In the genomic region with DNA sequence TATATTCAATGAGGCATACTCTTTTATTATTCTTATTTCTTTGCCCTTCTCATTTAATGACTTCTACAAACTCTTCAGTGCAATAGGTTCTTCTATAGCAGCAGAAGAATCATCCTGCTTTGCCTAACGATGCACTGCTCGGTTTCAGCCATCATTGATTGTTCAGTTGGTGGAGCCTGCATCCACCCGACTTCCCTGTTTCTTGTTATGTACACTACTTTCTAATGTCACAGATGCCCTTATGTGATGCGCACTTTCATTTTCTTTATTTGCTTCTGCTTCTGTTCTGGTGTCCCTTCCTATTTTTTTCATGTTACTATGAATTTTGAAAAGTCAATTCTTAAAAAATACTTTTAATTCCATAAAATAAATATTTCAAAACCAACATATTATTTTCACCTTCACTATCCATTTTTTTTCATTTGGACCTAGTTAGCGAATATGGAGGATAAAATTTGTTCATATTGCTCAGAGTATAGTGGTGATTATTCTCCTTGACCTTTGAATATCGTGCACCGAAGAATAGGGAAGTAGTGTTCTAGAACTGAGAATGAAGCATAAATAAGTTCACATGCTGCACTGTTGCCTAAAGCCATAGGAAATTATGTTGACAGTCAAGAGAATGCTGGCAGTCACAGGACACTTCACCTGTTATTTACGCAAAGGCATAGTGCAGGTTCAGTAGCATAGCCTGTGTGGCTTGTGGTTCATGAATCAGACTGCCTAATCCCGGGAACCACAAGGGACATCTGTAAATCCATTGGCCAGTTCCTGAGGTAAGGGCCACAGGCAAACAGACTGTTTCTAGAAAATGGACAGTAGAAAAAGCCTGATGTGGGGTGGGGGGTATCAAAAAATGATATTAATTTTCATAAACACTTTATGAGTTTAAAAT, we compare ENCODE assay signal across 22 cellular contexts. TPM values are rescaled to one million over a fixed set of nuclear protein-coding genes. Genes with fewer than 3 reads are reported as not detected.
DNase-seq lines count a peak whose midpoint lies in the region; ATAC-seq and TF ChIP-seq lines count a peak whose summit lies in the region.
"Had no signal": no experiment of that assay in that cellular context is flagged by ENCODE, and none has a peak within 500 bp of the region (broad histone marks: within the 10 kb centered on the region; RNA-seq: fewer than 3 reads in every experiment).

No MANE protein-coding gene starts in this region.

- H3K4me1 ChIP-seq in OCI-LY3 (ENCODE audit: low read length): peaks cover 55% of the 10 kb centered on the region
- H3K4me1 ChIP-seq in spleen: peaks cover 0 to 7% (median 0%) of the 10 kb centered on the region in 6 donors
- H3K4me1 ChIP-seq: colonic mucosa, uterus had no signal

- H3K79me2 ChIP-seq in OCI-LY3 (ENCODE audit: low read length): no peaks in the 10 kb centered on the region

- H3K36me3 ChIP-seq in OCI-LY3 (replicated peaks; ENCODE audit: low read depth, low read length) (no peaks in the 10 kb centered on the region), spleen (no peaks in the 10 kb centered on the region)
- H3K36me3 ChIP-seq: colonic mucosa, uterus had no signal

- H3K4me2 ChIP-seq in OCI-LY3 (ENCODE audit: low read length): peak overlapping the region; percentile 71
- H3K4me2 ChIP-seq: PC-9, SK-N-SH had no signal

- intact Hi-C loops in spleen (cut with DNase I; ENCODE audit: low total_unique reads): no loop called here

- ATAC-seq in HG02798 (IDR thresholded peaks at IDR 0.05; ENCODE audit: poor library complexity, unreplicated experiment) (peak; percentile 56), GM21360 (IDR thresholded peaks at IDR 0.05; ENCODE audit: unreplicated experiment) (no peak)
- ATAC-seq: left cardiac atrium, right cardiac atrium had no signal

- no peak for DNase-seq in activated T-cell treated with anti-CD3 and anti-CD28 coated beads, Interleukin-2, amount 50 U/mL, for 24 hours
- DNase-seq in activated T-cell treated with anti-CD3 and anti-CD28 coated beads, Interleukin-2, amount 50 U/mL, for 1 hour: no peak
- DNase-seq in renal cortical epithelial cell (ENCODE audit: low read depth): peak; percentile 35
- DNase-seq in middle frontal gyrus (ENCODE audit: extremely low spot score, low spot score): no peak
- no peak for DNase-seq in spleen
- DNase-seq: colonic mucosa, foreskin fibroblast, H7, left cardiac atrium, NCI-H1694, NCI-H446 treated with DMSO at 0.1 percent for 48 hours, PC-9, right cardiac atrium, SK-N-SH, uterus had no signal

- peak overlapping the region; percentile 54 for H3K27ac ChIP-seq in OCI-LY3 (ENCODE audit: low read length)
- peak overlapping the region in 3 of 8 donors; percentile 15 to 34 (median 30) for H3K27ac ChIP-seq in spleen
- H3K27ac ChIP-seq: colonic mucosa, PC-9, uterus had no signal

- no peaks in the 10 kb centered on the region for H4K20me1 ChIP-seq in OCI-LY3 (ENCODE audit: insufficient read depth, low read length)

- no peak for TF ChIP-seq POLR2A in spleen (IDR thresholded peaks at IDR 0.05)

- TF ChIP-seq CTCF in OCI-LY3 (IDR thresholded peaks at IDR 0.05; ENCODE audit: low read depth, low read length) (no peak), spleen (IDR thresholded peaks at IDR 0.05 in 8 of 11, conservative IDR thresholded peaks at IDR 0.05 in 3 of 11) (no peak)

- no peaks in the 10 kb centered on the region for H3K9me3 Mint-ChIP-seq in activated T-cell treated with anti-CD3 and anti-CD28 coated beads, Interleukin-2, amount 50 U/mL, for 24 hours

- peak overlapping the region; percentile 8; the same call in 1 of the 2 replicates for H3K9ac ChIP-seq in OCI-LY3 (ENCODE audit: low read length)
- H3K9ac ChIP-seq: SK-N-SH had no signal

- H3K4me1 Mint-ChIP-seq in activated T-cell treated with anti-CD3 and anti-CD28 coated beads, Interleukin-2, amount 50 U/mL, for 24 hours (ENCODE audit: low read depth): peaks cover 33% of the 10 kb centered on the region
- H3K4me1 Mint-ChIP-seq: brain had no signal

- peak overlapping the region; percentile 22 for H3K27ac Mint-ChIP-seq in activated T-cell treated with anti-CD3 and anti-CD28 coated beads, Interleukin-2, amount 50 U/mL, for 24 hours
- H3K27ac Mint-ChIP-seq: activated CD4-positive, alpha-beta T cell treated with anti-CD3 and anti-CD28 coated beads, Interleukin-2, amount 10 ng/mL, durations not matched to agents 24 days and 14 days; brain had no signal

- no peak overlapping the region for H2AFZ ChIP-seq in OCI-LY3 (ENCODE audit: low read depth, low read length)
- H2AFZ ChIP-seq: PC-9 had no signal

- H3K27me3 Mint-ChIP-seq in activated T-cell treated with anti-CD3 and anti-CD28 coated beads, Interleukin-2, amount 50 U/mL, for 24 hours: peaks cover 9% of the 10 kb centered on the region
- H3K27me3 Mint-ChIP-seq: brain had no signal

- no peak overlapping the region for H3K4me3 Mint-ChIP-seq in activated T-cell treated with anti-CD3 and anti-CD28 coated beads, Interleukin-2, amount 50 U/mL, for 24 hours
- H3K4me3 Mint-ChIP-seq: activated CD4-positive, alpha-beta T cell treated with anti-CD3 and anti-CD28 coated beads, Interleukin-2, amount 10 ng/mL, durations not matched to agents 24 days and 14 days; brain; CD14-positive monocyte had no signal

- 68 to 87% (median 75%) methylated on average over 9 of the region's 9 CpGs for WGBS in spleen, 5 donors

- H3K36me3 Mint-ChIP-seq in activated T-cell treated with anti-CD3 and anti-CD28 coated beads, Interleukin-2, amount 50 U/mL, for 24 hours (ENCODE audit: low read depth): no peaks in the 10 kb centered on the region
- H3K36me3 Mint-ChIP-seq: brain, CD14-positive monocyte had no signal

- no peaks in the 10 kb centered on the region for H3K9me3 ChIP-seq in OCI-LY3 (ENCODE audit: insufficient read depth, low read length)
- H3K9me3 ChIP-seq in spleen: no peaks in the 10 kb centered on the region
- H3K9me3 ChIP-seq: colonic mucosa, SK-N-SH, uterus had no signal

- H3K4me3 ChIP-seq in OCI-LY3 (ENCODE audit: low read length): peak overlapping the region; percentile 60
- no peak overlapping the region for H3K4me3 ChIP-seq in spleen
- H3K4me3 ChIP-seq: colonic mucosa, PC-9, uterus had no signal

- H3K27me3 ChIP-seq in OCI-LY3 (ENCODE audit: low read depth, low read length) (no peaks in the 10 kb centered on the region), spleen (replicated peaks in 1 of 7) (peaks cover 0 to 7% (median 0%) of the 10 kb centered on the region in 7 donors)
- H3K27me3 ChIP-seq: colonic mucosa, uterus had no signal

RNA-seq across cellular contexts. Expression of gene SFRP2, which starts 21.3 kb away (rescaled TPM):
- total RNA-seq in renal cortical epithelial cell (3.3 TPM in 1 of 2 replicates, not detected in the other), spleen (under 1 TPM in 5 of 7 donors, not detected in 2; 0.23 to 0.94 (median 0.41) TPM)
- polyA plus RNA-seq in spleen: under 1 TPM; 0.33 to 0.86 (median 0.44) TPM
- total RNA-seq: activated CD4-positive, alpha-beta T cell treated with anti-CD3 and anti-CD28 coated beads, Interleukin-2, amount 10 ng/mL, durations not matched to agents 24 days and 14 days; mononuclear cell; PC-9 had no signal
- polyA plus RNA-seq: CD14-positive monocyte, SK-N-SH had no signal

RNA-seq across cellular contexts. Expression of gene RNF175, which starts 50.3 kb away (rescaled TPM):
- 0.35 and 5.5 TPM in 2 replicates for total RNA-seq in renal cortical epithelial cell
- 1 to 10 TPM in 2 of 7 donors, under 1 TPM in 4, not detected in 1; 0.32 to 1.9 (median 0.51) TPM for total RNA-seq in spleen
- under 1 TPM; 0.26 to 0.48 (median 0.28) TPM for polyA plus RNA-seq in spleen
- total RNA-seq: activated CD4-positive, alpha-beta T cell treated with anti-CD3 and anti-CD28 coated beads, Interleukin-2, amount 10 ng/mL, durations not matched to agents 24 days and 14 days; PC-9 had no signal
